In genomic region chr18:42339324-42339723, GRCh38 we compare ENCODE assay signal across 23 cellular contexts.
DNase-seq lines count a peak whose midpoint lies in the region; ATAC-seq, FAIRE-seq and TF ChIP-seq lines count a peak whose summit lies in the region.
"Had no signal": no experiment of that assay in that cellular context is flagged by ENCODE, and none has a peak within 500 bp of the region (broad histone marks: within the 10 kb centered on the region; RNA-seq: fewer than 3 reads in every experiment).

No MANE protein-coding gene starts in this region.

- no peak overlapping the region for H2BK5ac ChIP-seq in H1 (ENCODE audit: low read depth, low read length)
- H2BK5ac ChIP-seq in mesenchymal stem cell (ENCODE audit: low read depth, low read length, poor library complexity, severe bottlenecking) = no peak overlapping the region

- no peak overlapping the region for H3K23ac ChIP-seq in H1 (ENCODE audit: insufficient read length)
- no peak overlapping the region for H3K23ac ChIP-seq in mesenchymal stem cell (ENCODE audit: low read length in 2 of 2)

- no peak overlapping the region for H2BK12ac ChIP-seq in H1 (ENCODE audit: low read depth, low read length)
- H2BK12ac ChIP-seq in mesenchymal stem cell (ENCODE audit: low read length in 2 of 2) = no peak overlapping the region

- no peak overlapping the region for H3K27ac ChIP-seq in H1 (ENCODE audit: low read depth, low read length)
- H3K27ac ChIP-seq in mesenchymal stem cell (ENCODE audit: low read length, poor library complexity, severe bottlenecking) = peak overlapping the region; percentile 58
- H3K27ac ChIP-seq: KMS-11, SK-N-MC, uterus had no signal

- TF ChIP-seq CTCF in H1 (IDR thresholded peaks at IDR 0.05; ENCODE audit: control extremely low read depth in 1 of 3, insufficient read depth in 1 of 3, low read depth in 1 of 3, low read length in 3 of 3) = no peak

- intact Hi-C loops in left ventricle myocardium superior (cut with micrococcal nuclease) (no loop called here), Right ventricle myocardium inferior (cut with DNase I) (no loop called here)

- H3K4me2 ChIP-seq in H1 (ENCODE audit: insufficient read depth in 1 of 2, low read depth in 2 of 2, low read length in 2 of 2) (peak overlapping the region; percentile 24 to 33; a peak in 3 of 4 replicates), mesenchymal stem cell (ENCODE audit: low read length, poor library complexity, severe bottlenecking) (no peak overlapping the region)
- H3K4me2 ChIP-seq: KMS-11 had no signal

- H3K79me1 ChIP-seq in H1 (ENCODE audit: low read depth, low read length) (no peaks in the 10 kb centered on the region), mesenchymal stem cell (replicated peaks; ENCODE audit: low read length, poor library complexity, severe bottlenecking) (no peaks in the 10 kb centered on the region)

- H2AK5ac ChIP-seq in H1 (ENCODE audit: low read depth, low read length) (no peak overlapping the region), mesenchymal stem cell (ENCODE audit: low read length, severe bottlenecking) (no peak overlapping the region)

- H2BK15ac ChIP-seq in H1 (ENCODE audit: low read length) (no peak overlapping the region), mesenchymal stem cell (ENCODE audit: low read depth, poor library complexity, severe bottlenecking) (no peak overlapping the region)

- H2BK120ac ChIP-seq in H1 (replicated peaks; ENCODE audit: low read depth, low read length) (no peak overlapping the region), mesenchymal stem cell (ENCODE audit: low read depth, low read length) (no peak overlapping the region)

- H3K18ac ChIP-seq in H1 (ENCODE audit: extremely low read depth, low read length) (no peak overlapping the region; the same call in 1 of the 2 replicates), mesenchymal stem cell (ENCODE audit: low read depth in 1 of 2, low read length in 2 of 2) (no peak overlapping the region)

- no peaks in the 10 kb centered on the region for H3K79me2 ChIP-seq in H1 (ENCODE audit: control insufficient read depth in 1 of 2, insufficient read depth in 2 of 2, low read length in 2 of 2)

- H2BK20ac ChIP-seq in H1 (ENCODE audit: low read length) = no peak overlapping the region

- H3K4ac ChIP-seq in H1 (replicated peaks; ENCODE audit: insufficient read length, low read depth, low read length) (no peak overlapping the region), mesenchymal stem cell (ENCODE audit: low read depth in 1 of 2, low read length in 2 of 2) (no peak overlapping the region)

- no peak overlapping the region for H3K56ac ChIP-seq in H1 (replicated peaks; ENCODE audit: insufficient read length, low read depth, low read length)

- no peak overlapping the region for H3K4me3 ChIP-seq in H1 (ENCODE audit: extremely low read depth in 1 of 4, insufficient read depth in 2 of 4, low read depth in 3 of 4, low read length in 4 of 4)
- no peak overlapping the region for H3K4me3 ChIP-seq in mesenchymal stem cell (ENCODE audit: insufficient read depth in 1 of 2, low read depth in 1 of 2, low read length in 2 of 2)
- H3K4me3 ChIP-seq: SK-N-MC, uterus had no signal

- TF ChIP-seq POLR2A in H1 (IDR thresholded peaks at IDR 0.05; ENCODE audit: control extremely low read depth in 1 of 2, low read depth in 2 of 2, low read length in 2 of 2) = no peak

- H4K8ac ChIP-seq in H1 (ENCODE audit: extremely low read depth, insufficient read depth, low read length) (no peak overlapping the region), mesenchymal stem cell (ENCODE audit: low read length) (no peak overlapping the region)

- TF ChIP-seq EP300 in H1 (IDR thresholded peaks at IDR 0.05; ENCODE audit: borderline replicate concordance in 1 of 2, low read depth in 2 of 2, low read length in 2 of 2) = no peak

- H3K36me3 ChIP-seq in H1 (ENCODE audit: control insufficient read depth in 2 of 4, insufficient read depth in 4 of 4, low read length in 3 of 4) (peaks cover 0 to 5% (median 0%) of the 10 kb centered on the region in 4 experiments; a peak in 2 of 8 replicates), mesenchymal stem cell (ENCODE audit: control insufficient read depth in 1 of 2, insufficient read depth in 2 of 2, low read depth in 1 of 2, low read length in 2 of 2) (no peaks in the 10 kb centered on the region)
- H3K36me3 ChIP-seq: uterus had no signal

- POLR2A ChIA-PET in H1 (lab: Charles Lee; ENCODE audit: partially characterized antibody) = no interaction called here

- FAIRE-seq in H1 (lab: Jason Lieb, UNC) = no peak
- FAIRE-seq: frontal cortex, GM12891, H54 had no signal

- ATAC-seq in left ventricle myocardium superior (peak; percentile 94), Right ventricle myocardium inferior (no peak), GM18909 (IDR thresholded peaks at IDR 0.05; ENCODE audit: poor library complexity, unreplicated experiment) (no peak)
- ATAC-seq: left colon, sciatic nerve had no signal

- H4K91ac ChIP-seq in H1 (replicated peaks; ENCODE audit: insufficient read length, low read length) = no peak overlapping the region
- H4K91ac ChIP-seq in mesenchymal stem cell (ENCODE audit: low read length) = no peak overlapping the region

- 9% methylated on average over 3 of the region's 3 CpGs; no CpG with 5 or more reads in 1 of the 2 experiments for WGBS in H1 (ENCODE audit: extremely low coverage in 1 of 2, insufficient coverage in 1 of 2, insufficient read length in 1 of 2, insufficient replicate concordance in 2 of 2, low coverage in 1 of 2, low lambda C conversion rate in 2 of 2, missing lambda C conversion rate in 1 of 2), 2 experiments
- 34% methylated on average over 3 of the region's 3 CpGs for WGBS in mesenchymal stem cell

- no peak for DNase-seq in left ventricle myocardium superior
- DNase-seq in Right ventricle myocardium inferior (ENCODE audit: missing footprints) = no peak
- DNase-seq in H1 (ENCODE audit: low read depth in 1 of 2, low spot score in 2 of 2) = no peak
- no peak for DNase-seq in mesenchymal stem cell
- DNase-seq in SHP77 (lab: John Stamatoyannopoulos, UW) = no peak
- no peak for DNase-seq in C1 segment of cervical spinal cord (lab: John Stamatoyannopoulos, UW)
- no peak for DNase-seq in OCI-M1 (lab: John Stamatoyannopoulos, UW)
- DNase-seq: activated CD4-positive, alpha-beta memory T cell treated with anti-CD3 and anti-CD28 coated beads for 36 hours; activated naive CD4-positive, alpha-beta T cell; DMS79; left colon; MV-4-11; NCI-H1694; NCI-H82; occipital lobe; uterus had no signal

- H3K27me3 ChIP-seq in H1 (replicated peaks in 1 of 4; ENCODE audit: control insufficient read depth in 3 of 4, extremely low read depth in 1 of 4, insufficient read depth in 3 of 4, low read length in 3 of 4) (no peaks in the 10 kb centered on the region), mesenchymal stem cell (ENCODE audit: control insufficient read depth in 1 of 2, insufficient read depth in 1 of 2, low read length in 2 of 2) (no peaks in the 10 kb centered on the region)
- H3K27me3 ChIP-seq: uterus had no signal

- H3K23me2 ChIP-seq in H1 (ENCODE audit: low read depth, low read length) = no peaks in the 10 kb centered on the region

- peak overlapping the region; percentile 74 for H4K5ac ChIP-seq in H1 (ENCODE audit: insufficient read length, low read depth, low read length)

- no peak for TF ChIP-seq RAD21 in H1 (IDR thresholded peaks at IDR 0.05 in 1 of 2, conservative IDR thresholded peaks at IDR 0.05 in 1 of 2; ENCODE audit: low read depth in 2 of 2, low read length in 2 of 2)

- H3K14ac ChIP-seq in H1 (ENCODE audit: insufficient read length) (no peak overlapping the region), mesenchymal stem cell (ENCODE audit: low read length in 2 of 2) (no peak overlapping the region)

- H3K4me1 ChIP-seq in H1 (replicated peaks in 1 of 4; ENCODE audit: control insufficient read depth in 3 of 4, insufficient read depth in 4 of 4, low read length in 3 of 4) (peaks cover 3 to 13% (median 8%) of the 10 kb centered on the region in 4 experiments; a peak in 5 of 7 replicates), mesenchymal stem cell (ENCODE audit: control insufficient read depth, insufficient read depth, low read depth, low read length) (peaks cover 4% of the 10 kb centered on the region)
- H3K4me1 ChIP-seq: uterus had no signal

- no peak overlapping the region for H2AFZ ChIP-seq in H1 (ENCODE audit: low read length)
- H2AFZ ChIP-seq in mesenchymal stem cell (ENCODE audit: low read depth, low read length) = no peak overlapping the region

- CTCF ChIA-PET in H1 (lab: Charles Lee; ENCODE audit: partially characterized antibody) = interaction anchor here (0.5 to 1.3 kb wide), 4 partner anchors 21 to 1256 kb away, joined by 3 to 5 read pairs (median 4); no protein-coding TSS in a partner anchor

- H3K9me3 ChIP-seq in H1 (ENCODE audit: insufficient read depth in 2 of 2, low read depth in 1 of 2, low read length in 1 of 2) (peaks cover 10 to 12% of the 10 kb centered on the region in 2 experiments; a peak in 3 of 4 replicates), mesenchymal stem cell (ENCODE audit: control insufficient read depth, low read length) (peaks cover 2% of the 10 kb centered on the region)
- H3K9me3 ChIP-seq: uterus had no signal

- no peaks in the 10 kb centered on the region for H4K20me1 ChIP-seq in H1 (replicated peaks in 1 of 2; ENCODE audit: control insufficient read depth in 1 of 2, insufficient read depth in 2 of 2, low read length in 2 of 2)

- peak overlapping the region in 1 of 4 experiments; percentile 49; a peak in 1 of 7 replicates for H3K9ac ChIP-seq in H1 (replicated peaks in 1 of 4; ENCODE audit: extremely low read depth in 1 of 4, low read depth in 3 of 4, low read length in 3 of 4)
- no peak overlapping the region for H3K9ac ChIP-seq in mesenchymal stem cell (ENCODE audit: low read length)
- H3K9ac ChIP-seq: KMS-11 had no signal

TF ChIP-seq in H1, 55 proteins besides CTCF, POLR2A, EP300 and RAD21:
- TF ChIP-seq ATF3 (IDR thresholded peaks at IDR 0.05; ENCODE audit: insufficient read depth, low read depth, low read length) (no peak), CREB1 (IDR thresholded peaks at IDR 0.05) (no peak), NANOG (IDR thresholded peaks at IDR 0.05; ENCODE audit: insufficient read depth, low read depth, low read length, poor library complexity, severe bottlenecking) (no peak), TAF1 (IDR thresholded peaks at IDR 0.05; ENCODE audit: low read depth, low read length) (no peak), SUZ12 (IDR thresholded peaks at IDR 0.05; ENCODE audit: low read length) (no peak), EZH2 (IDR thresholded peaks at IDR 0.05; ENCODE audit: low read depth, low read length, severe bottlenecking) (no peak), TCF12 (IDR thresholded peaks at IDR 0.05; ENCODE audit: low read depth, low read length) (no peak), SP2 (IDR thresholded peaks at IDR 0.05; ENCODE audit: low read length) (no peak), JUND (IDR thresholded peaks at IDR 0.05; ENCODE audit: low read length) (no peak), SIX5 (IDR thresholded peaks at IDR 0.05; ENCODE audit: low read depth, low read length) (no peak), ASH2L (IDR thresholded peaks at IDR 0.05; ENCODE audit: low read length) (no peak), BRCA1 (IDR thresholded peaks at IDR 0.05; ENCODE audit: low read depth, low read length) (no peak)
